ENCODE assay signal across 27 cellular contexts in genomic region chr1:155900161-155900560, GRCh38. TPM values are rescaled to one million over a fixed set of nuclear protein-coding genes. Genes with fewer than 3 reads are reported as not detected.
"Had no signal": no experiment of that assay in that cellular context is flagged by ENCODE, and none has a peak within 500 bp of the region (broad histone marks: within the 10 kb centered on the region; RNA-seq: fewer than 3 reads in every experiment).

No MANE protein-coding gene starts in this region.

- H3K27ac ChIP-seq: breast epithelium, coronary artery had no signal

- DNase-seq: activated B cell treated with CpG ODN at 0.5 μM for 24 hours; activated CD4-positive, alpha-beta memory T cell treated with anti-CD3 and anti-CD28 coated beads, Interleukin-2, amount 10 ng/mL, durations not matched to agents 7 days and 5 days; activated CD4-positive, alpha-beta T cell treated with anti-CD3 and anti-CD28 coated beads, Interleukin-2, amount 50 U/mL, for 1 hour; activated CD8-positive, alpha-beta memory T cell treated with anti-CD3 and anti-CD28 coated beads, Interleukin-2, amount 50 U/mL, for 4 hours; activated effector memory CD4-positive, alpha-beta T cell treated with Interleukin-2 at 50 U/mL for 16 hours; activated naive CD4-positive, alpha-beta T cell; adrenal gland; anterior cingulate cortex; caudate nucleus; Kasumi-1; KBM-7; NCI-H1048; NCI-H146; NCI-H1930; NCI-H2171; NCI-H345; NCI-H510A; NCI-H526 treated with DMSO at 0.1 percent for 48 hours; NCI-H82; SIG-M5; T-cell had no signal

- H3K4me1 Mint-ChIP-seq: activated B cell treated with CpG ODN at 0.5 μM for 24 hours had no signal

- H3K4me1 ChIP-seq: breast epithelium had no signal

- H3K27ac Mint-ChIP-seq: activated B cell treated with CpG ODN at 0.5 μM for 24 hours; activated naive CD4-positive, alpha-beta T cell treated with anti-CD3 and anti-CD28 coated beads, Interleukin-2, amount 50 U/mL, for 24 hours; activated T-helper 1 cell treated with anti-CD3 and anti-CD28 coated beads, Interleukin-12 subunit alpha, Interleukin-12 subunit beta, Interleukin-2, Interleukin-4 antibody, amounts not matched to agents 30 ng/mL and 10 ng/mL and 1 ng/mL, durations not matched to agents 14 hours and 24 hours and 36 hours had no signal

- H3K4me3 ChIP-seq: adrenal gland, breast epithelium, coronary artery had no signal

- ATAC-seq: T-cell had no signal

- H3K9me3 Mint-ChIP-seq: activated B cell treated with CpG ODN at 0.5 μM for 24 hours; activated CD4-positive, alpha-beta memory T cell treated with anti-CD3 and anti-CD28 coated beads, Interleukin-2, amount 10 ng/mL, durations not matched to agents 7 days and 5 days; activated naive CD4-positive, alpha-beta T cell treated with anti-CD3 and anti-CD28 coated beads, Interleukin-2, amount 50 U/mL, for 24 hours; activated T-helper 1 cell treated with anti-CD3 and anti-CD28 coated beads, Interleukin-12 subunit alpha, Interleukin-12 subunit beta, Interleukin-2, Interleukin-4 antibody, amounts not matched to agents 30 ng/mL and 10 ng/mL and 1 ng/mL, durations not matched to agents 14 hours and 24 hours and 36 hours; T-cell had no signal

- H3K4me3 Mint-ChIP-seq: activated B cell treated with CpG ODN at 0.5 μM for 24 hours; activated CD4-positive, alpha-beta memory T cell treated with anti-CD3 and anti-CD28 coated beads, Interleukin-2, amount 10 ng/mL, durations not matched to agents 7 days and 5 days; activated naive CD4-positive, alpha-beta T cell treated with anti-CD3 and anti-CD28 coated beads, Interleukin-2, amount 50 U/mL, for 24 hours; activated T-helper 1 cell treated with anti-CD3 and anti-CD28 coated beads, Interleukin-12 subunit alpha, Interleukin-12 subunit beta, Interleukin-2, Interleukin-4 antibody, amounts not matched to agents 30 ng/mL and 10 ng/mL and 1 ng/mL, durations not matched to agents 14 hours and 24 hours and 36 hours; T-cell had no signal

- H3K9me3 ChIP-seq: adrenal gland, breast epithelium had no signal

- H3K27me3 Mint-ChIP-seq: activated B cell treated with CpG ODN at 0.5 μM for 24 hours; activated CD4-positive, alpha-beta memory T cell treated with anti-CD3 and anti-CD28 coated beads, Interleukin-2, amount 10 ng/mL, durations not matched to agents 7 days and 5 days; activated naive CD4-positive, alpha-beta T cell treated with anti-CD3 and anti-CD28 coated beads, Interleukin-2, amount 50 U/mL, for 24 hours; T-cell had no signal

RNA-seq across cellular contexts. Expression of gene RXFP4, which starts 41.3 kb away (rescaled TPM):
- total RNA-seq: activated B cell treated with CpG ODN at 0.5 μM for 24 hours; activated CD4-positive, alpha-beta memory T cell treated with anti-CD3 and anti-CD28 coated beads, Interleukin-2, amount 10 ng/mL, durations not matched to agents 7 days and 5 days; adrenal gland; breast epithelium; cerebellum; RPMI7951; T-cell had no signal
- polyA plus RNA-seq: adrenal gland had no signal
